In the genomic region with DNA sequence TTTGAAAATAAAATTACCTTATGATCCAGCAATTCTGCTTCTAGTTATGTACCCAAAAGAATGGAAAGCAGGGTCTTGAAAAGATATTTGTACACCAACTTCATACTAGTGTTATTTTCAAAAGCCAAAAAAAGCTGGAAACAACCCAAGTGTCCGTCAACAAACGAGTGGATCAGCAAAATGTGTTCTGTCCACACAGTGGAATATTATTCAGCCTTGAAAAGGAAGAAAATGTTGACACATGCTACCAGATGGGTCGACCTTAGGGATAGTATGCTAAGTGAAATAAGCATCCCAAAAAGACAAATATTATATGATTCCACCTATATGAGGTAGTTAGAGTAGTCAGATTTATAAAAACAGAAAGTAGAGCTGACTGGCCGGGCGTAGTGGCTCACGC, we compare ENCODE assay signal across 33 cellular contexts.
"Had no signal": no experiment of that assay in that cellular context is flagged by ENCODE, and none has a peak within 500 bp of the region (broad histone marks: within the 10 kb centered on the region; RNA-seq: fewer than 3 reads in every experiment).

No MANE protein-coding gene starts in this region.

- DNase-seq: Karpas-422, Kasumi-1, MG63, MM.1S, NCI-H1048, NCI-H1092, NCI-H1092 treated with DMSO at 0.1 percent for 48 hours, NCI-H1105, NCI-H1105 treated with DMSO at 0.1 percent for 48 hours, NCI-H1417, NCI-H1417 treated with DMSO at 0.1 percent for 48 hours, NCI-H1436, NCI-H1436 treated with DMSO at 0.1 percent for 48 hours, NCI-H146, NCI-H1694, NCI-H1694 treated with DMSO at 0.1 percent for 48 hours, NCI-H187, NCI-H187 treated with DMSO at 0.1 percent for 48 hours, NCI-H1930, NCI-H2029, NCI-H2029 treated with DMSO at 0.1 percent for 48 hours, NCI-H2081, NCI-H2081 treated with DMSO at 0.1 percent for 48 hours, NCI-H2107, NCI-H2171, NCI-H2171 treated with DMSO at 0.1 percent for 48 hours, NCI-H2227 treated with DMSO at 0.1 percent for 48 hours, NCI-H226, NCI-H345, NCI-H446, NCI-H510A, NCI-H510A treated with DMSO at 0.1 percent for 48 hours, NCI-H524 had no signal

- H3K36me3 ChIP-seq: MG63 had no signal

- H3K27me3 ChIP-seq: MG63 had no signal

- H3K9me3 ChIP-seq: MG63 had no signal

- H3K4me3 ChIP-seq: MG63 had no signal
